10 cellular contexts compared by ENCODE assay signal in the genomic region with DNA sequence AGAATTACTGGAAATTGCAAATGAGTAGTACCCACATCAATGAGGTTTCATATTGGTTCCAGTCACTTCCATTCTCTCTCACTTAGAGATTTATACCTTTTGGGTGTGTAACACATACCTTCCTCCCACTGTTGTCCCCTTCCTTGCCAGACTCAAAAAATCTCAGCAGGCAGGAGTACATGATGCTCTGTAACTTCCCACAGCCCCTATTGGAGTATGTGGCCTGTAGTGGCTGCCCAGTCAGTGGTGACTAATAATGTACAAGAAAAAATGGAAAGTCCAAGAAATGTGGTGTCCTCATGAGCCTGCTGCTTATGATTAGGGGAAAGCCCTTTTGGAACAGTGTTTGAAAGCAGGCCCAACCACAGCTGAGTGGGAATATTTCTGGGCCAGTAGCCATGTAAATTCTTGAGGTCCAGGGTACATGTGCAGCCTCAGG.
DNase-seq lines count a peak whose midpoint lies in the region; ATAC-seq and TF ChIP-seq lines count a peak whose summit lies in the region.
"Had no signal": no experiment of that assay in that cellular context is flagged by ENCODE, and none has a peak within 500 bp of the region (broad histone marks: within the 10 kb centered on the region; RNA-seq: fewer than 3 reads in every experiment).

No MANE protein-coding gene starts in this region.

- H3K9ac ChIP-seq in adipocyte (ENCODE audit: low read length), result no peak overlapping the region

- ATAC-seq in GM18867 (IDR thresholded peaks at IDR 0.05; ENCODE audit: unreplicated experiment) (no peak), HG02970 (IDR thresholded peaks at IDR 0.05; ENCODE audit: low FRiP score, unreplicated experiment) (no peak)

- H3K27me3 ChIP-seq in adipocyte (replicated peaks; ENCODE audit: control insufficient read depth, insufficient read depth, low read length), result no peaks in the 10 kb centered on the region

- in situ Hi-C loops in ACHN (cut with HindIII; ENCODE audit: low pct_ligation_motif_present, low pct_unique_long_range_greater_than_20kb, low sequenced_read_pairs), result no loop called here

- no peak for TF ChIP-seq CTCF in GM12865 (IDR thresholded peaks at IDR 0.05; ENCODE audit: insufficient read depth, low read depth, low read length, missing control alignments)

- H3K4me1 ChIP-seq in adipocyte (ENCODE audit: control insufficient read depth, insufficient read depth, low read length), result peaks cover 11% of the 10 kb centered on the region

- H3K36me3 ChIP-seq in adipocyte (ENCODE audit: control insufficient read depth, insufficient read depth, low read length, severe bottlenecking), result no peaks in the 10 kb centered on the region

- no peak overlapping the region for H3K4me3 ChIP-seq in GM12865 (ENCODE audit: low read depth, low read length)
- no peak overlapping the region for H3K4me3 ChIP-seq in adipocyte (ENCODE audit: low read length)

- no peaks in the 10 kb centered on the region for H3K9me3 ChIP-seq in adipocyte (ENCODE audit: control insufficient read depth, low read length)

- DNase-seq in ACHN (peak; percentile 19), GM12865 (ENCODE audit: low read depth) (peak; percentile 39), adipocyte (ENCODE audit: low read depth) (peak; percentile 94), kidney tubule cell (ENCODE audit: low spot score) (peak; percentile 88), DMS153 (lab: John Stamatoyannopoulos, UW) (no peak)
- DNase-seq in stimulated activated naive CD4-positive, alpha-beta T cell treated with Interleukin-2 at 50 U/mL for 16 hours (lab: John Stamatoyannopoulos, UW), result no peak
- DNase-seq: activated B cell treated with CpG ODN at 0.5 μM for 24 hours, DMS53 had no signal

Comparison
In these comparisons a context has a peak if more than half of its experiments do, and no peak if none do; other contexts are left out.
1. DNase-seq: peak in ACHN (single experiment), GM12865 (single experiment), adipocyte (single experiment) and kidney tubule cell (single experiment); none in stimulated activated naive CD4-positive, alpha-beta T cell treated with Interleukin-2 at 50 U/mL for 16 hours (single experiment) and DMS153 (single experiment).